In the genomic region with DNA sequence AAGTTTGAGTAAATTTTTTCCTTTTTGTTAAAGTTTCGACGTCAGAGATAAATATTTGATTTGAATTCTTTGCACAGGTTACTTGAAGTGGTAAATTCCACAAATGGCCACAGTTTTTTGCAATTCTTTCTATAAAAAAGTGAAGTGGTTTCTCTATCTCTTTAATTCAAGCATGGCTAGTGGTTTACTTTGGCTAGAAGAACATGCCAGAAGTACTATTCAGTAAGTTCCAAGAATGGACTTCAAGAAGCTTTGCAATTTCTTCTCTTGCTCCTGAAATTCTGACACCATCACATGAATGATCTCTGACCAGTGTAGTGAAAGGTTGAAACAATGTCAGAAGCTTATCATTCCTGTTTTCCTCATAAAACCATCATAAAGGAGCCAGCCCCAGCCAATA, we compare ENCODE assay signal across 36 cellular contexts.
"Had no signal": no experiment of that assay in that cellular context is flagged by ENCODE, and none has a peak within 500 bp of the region (broad histone marks: within the 10 kb centered on the region; RNA-seq: fewer than 3 reads in every experiment).

No MANE protein-coding gene starts in this region.

- H3K4me3 Mint-ChIP-seq: activated B cell treated with CpG ODN at 0.5 μM for 24 hours; activated CD4-positive, alpha-beta memory T cell treated with anti-CD3 and anti-CD28 coated beads for 36 hours; activated CD4-positive, alpha-beta T cell treated with anti-CD3 and anti-CD28 coated beads, Interleukin-2, amount 10 ng/mL, durations not matched to agents 24 days and 14 days; activated CD8-positive, alpha-beta T cell treated with anti-CD3 and anti-CD28 coated beads for 36 hours; activated naive CD4-positive, alpha-beta T cell treated with anti-CD3 and anti-CD28 coated beads, Interleukin-2, amount 10 ng/mL, durations not matched to agents 7 days and 5 days; activated naive CD4-positive, alpha-beta T cell treated with anti-CD3 and anti-CD28 coated beads, Interleukin-2, amount 50 U/mL, for 24 hours; activated naive CD8-positive, alpha-beta T cell; activated naive CD8-positive, alpha-beta T cell treated with anti-CD3 and anti-CD28 coated beads, Interleukin-2, amount 10 ng/mL, durations not matched to agents 7 days and 5 days; activated naive CD8-positive, alpha-beta T cell treated with anti-CD3 and anti-CD28 coated beads, Interleukin-2, amount 50 U/mL, for 24 hours; activated T-cell treated with anti-CD3 and anti-CD28 coated beads, Interleukin-2, amount 50 U/mL, for 4 hours; activated T-cell treated with anti-CD3 and anti-CD28 coated beads, Interleukin-2, amount 50 U/mL, for 72 hours; activated T-helper 1 cell treated with anti-CD3 and anti-CD28 coated beads, Interleukin-12 subunit alpha, Interleukin-12 subunit beta, Interleukin-2, Interleukin-4 antibody, amounts not matched to agents 30 ng/mL and 10 ng/mL and 1 ng/mL, durations not matched to agents 14 hours and 24 hours and 36 hours; activated T-helper 17 cell treated with anti-CD3 and anti-CD28 coated beads, Interleukin-2, amount 50 U/mL, for 72 hours; brain; central memory CD8-positive, alpha-beta T cell; T-helper 1 cell treated with Interleukin-12 subunit alpha and Interleukin-12 subunit beta and Interleukin-4 antibody, amounts not matched to agents 30 μg/mL and 1 μg/mL, for 36 hours; T-helper 2 cell treated with Interferon-gamma antibody and Interleukin-4, amounts not matched to agents 5 μg/mL and 100 μg/mL, for 36 hours had no signal

- H3K36me3 ChIP-seq: ascending aorta, cardiac muscle cell had no signal

- H3K4me3 ChIP-seq: ascending aorta, cardiac muscle cell had no signal

- H3K27ac Mint-ChIP-seq: activated B cell treated with CpG ODN at 0.5 μM for 24 hours; activated CD4-positive, alpha-beta memory T cell treated with anti-CD3 and anti-CD28 coated beads for 36 hours; activated CD4-positive, alpha-beta T cell treated with anti-CD3 and anti-CD28 coated beads, Interleukin-2, amount 10 ng/mL, durations not matched to agents 24 days and 14 days; activated CD8-positive, alpha-beta T cell treated with anti-CD3 and anti-CD28 coated beads for 36 hours; activated naive CD4-positive, alpha-beta T cell treated with anti-CD3 and anti-CD28 coated beads, Interleukin-2, amount 10 ng/mL, durations not matched to agents 7 days and 5 days; activated naive CD4-positive, alpha-beta T cell treated with anti-CD3 and anti-CD28 coated beads, Interleukin-2, amount 50 U/mL, for 24 hours; activated naive CD8-positive, alpha-beta T cell; activated naive CD8-positive, alpha-beta T cell treated with anti-CD3 and anti-CD28 coated beads, Interleukin-2, amount 10 ng/mL, durations not matched to agents 7 days and 5 days; activated naive CD8-positive, alpha-beta T cell treated with anti-CD3 and anti-CD28 coated beads, Interleukin-2, amount 50 U/mL, for 24 hours; activated T-cell treated with anti-CD3 and anti-CD28 coated beads, Interleukin-2, amount 50 U/mL, for 72 hours; activated T-helper 1 cell treated with anti-CD3 and anti-CD28 coated beads, Interleukin-12 subunit alpha, Interleukin-12 subunit beta, Interleukin-2, Interleukin-4 antibody, amounts not matched to agents 30 ng/mL and 10 ng/mL and 1 ng/mL, durations not matched to agents 14 hours and 24 hours and 36 hours; activated T-helper 17 cell treated with anti-CD3 and anti-CD28 coated beads, Interleukin-2, amount 50 U/mL, for 72 hours; brain; T-helper 1 cell treated with Interleukin-12 subunit alpha and Interleukin-12 subunit beta and Interleukin-4 antibody, amounts not matched to agents 30 μg/mL and 1 μg/mL, for 36 hours; T-helper 2 cell treated with Interferon-gamma antibody and Interleukin-4, amounts not matched to agents 5 μg/mL and 100 μg/mL, for 36 hours had no signal

- DNase-seq: activated B cell treated with CpG ODN at 0.5 μM for 24 hours; activated CD4-positive, alpha-beta memory T cell treated with anti-CD3 and anti-CD28 coated beads for 36 hours; activated CD4-positive, alpha-beta T cell treated with anti-CD3 and anti-CD28 coated beads for 4 hours; activated CD4-positive, alpha-beta T cell treated with anti-CD3 and anti-CD28 coated beads, Interleukin-2, amount 10 ng/mL, durations not matched to agents 24 days and 14 days; activated CD4-positive, alpha-beta T cell treated with anti-CD3 and anti-CD28 coated beads, Interleukin-2, amount 50 U/mL, for 1 hour; activated CD4-positive, alpha-beta T cell treated with anti-CD3 and anti-CD28 coated beads, Interleukin-2, amount 50 U/mL, for 4 hours; activated CD4-positive, CD25-positive, alpha-beta regulatory T cell treated with anti-CD3 and anti-CD28 coated beads, Interleukin-2, amount 50 U/mL, for 72 hours; activated CD8-positive, alpha-beta memory T cell treated with anti-CD3 and anti-CD28 coated beads, Interleukin-2, amount 50 U/mL, for 4 hours; activated CD8-positive, alpha-beta T cell treated with anti-CD3 and anti-CD28 coated beads for 36 hours; activated effector memory CD4-positive, alpha-beta T cell treated with anti-CD3 and anti-CD28 coated beads, Interleukin-2, amount 50 U/mL, for 16 hours; activated naive CD4-positive, alpha-beta T cell treated with anti-CD3 and anti-CD28 coated beads, Interleukin-2, amount 10 ng/mL, durations not matched to agents 7 days and 5 days; activated naive CD4-positive, alpha-beta T cell treated with Interleukin-2 at 50 U/mL for 16 hours; activated naive CD8-positive, alpha-beta T cell treated with anti-CD3 and anti-CD28 coated beads, Interleukin-2, amount 10 ng/mL, durations not matched to agents 7 days and 5 days; activated naive CD8-positive, alpha-beta T cell treated with anti-CD3 and anti-CD28 coated beads, Interleukin-2, amount 50 U/mL, for 24 hours; activated T-cell treated with anti-CD3 and anti-CD28 coated beads for 4 hours; activated T-cell treated with anti-CD3 and anti-CD28 coated beads, Interleukin-2, amount 50 U/mL, for 1 hour; activated T-cell treated with anti-CD3 and anti-CD28 coated beads, Interleukin-2, amount 50 U/mL, for 4 hours; activated T-cell treated with anti-CD3 and anti-CD28 coated beads, Interleukin-2, amount 50 U/mL, for 72 hours; amygdala; anterior cingulate cortex; caudate nucleus; cerebellar nuclear complex; T-helper 1 cell; T-helper 2 cell; T-helper 9 cell had no signal

- H3K36me3 Mint-ChIP-seq: activated CD4-positive, alpha-beta memory T cell treated with anti-CD3 and anti-CD28 coated beads for 36 hours; activated naive CD4-positive, alpha-beta T cell treated with anti-CD3 and anti-CD28 coated beads, Interleukin-2, amount 10 ng/mL, durations not matched to agents 7 days and 5 days; activated naive CD4-positive, alpha-beta T cell treated with anti-CD3 and anti-CD28 coated beads, Interleukin-2, amount 50 U/mL, for 24 hours; activated naive CD8-positive, alpha-beta T cell; activated naive CD8-positive, alpha-beta T cell treated with anti-CD3 and anti-CD28 coated beads, Interleukin-2, amount 10 ng/mL, durations not matched to agents 7 days and 5 days; brain had no signal

- H3K27me3 Mint-ChIP-seq: activated CD4-positive, alpha-beta T cell treated with anti-CD3 and anti-CD28 coated beads, Interleukin-2, amount 10 ng/mL, durations not matched to agents 24 days and 14 days; activated naive CD4-positive, alpha-beta T cell treated with anti-CD3 and anti-CD28 coated beads, Interleukin-2, amount 10 ng/mL, durations not matched to agents 7 days and 5 days; activated naive CD8-positive, alpha-beta T cell treated with anti-CD3 and anti-CD28 coated beads, Interleukin-2, amount 10 ng/mL, durations not matched to agents 7 days and 5 days; brain had no signal

- H3K9me3 ChIP-seq: ascending aorta had no signal

- H3K27ac ChIP-seq: ascending aorta, cardiac muscle cell, VCaP had no signal

- H3K4me1 ChIP-seq: ascending aorta had no signal

- H3K9me3 Mint-ChIP-seq: activated B cell treated with CpG ODN at 0.5 μM for 24 hours; activated CD4-positive, alpha-beta memory T cell treated with anti-CD3 and anti-CD28 coated beads for 36 hours; activated CD4-positive, alpha-beta T cell treated with anti-CD3 and anti-CD28 coated beads, Interleukin-2, amount 10 ng/mL, durations not matched to agents 24 days and 14 days; activated CD8-positive, alpha-beta T cell treated with anti-CD3 and anti-CD28 coated beads for 36 hours; activated naive CD4-positive, alpha-beta T cell treated with anti-CD3 and anti-CD28 coated beads, Interleukin-2, amount 10 ng/mL, durations not matched to agents 7 days and 5 days; activated naive CD4-positive, alpha-beta T cell treated with anti-CD3 and anti-CD28 coated beads, Interleukin-2, amount 50 U/mL, for 24 hours; activated naive CD8-positive, alpha-beta T cell treated with anti-CD3 and anti-CD28 coated beads, Interleukin-2, amount 10 ng/mL, durations not matched to agents 7 days and 5 days; activated naive CD8-positive, alpha-beta T cell treated with anti-CD3 and anti-CD28 coated beads, Interleukin-2, amount 50 U/mL, for 24 hours; activated T-cell treated with anti-CD3 and anti-CD28 coated beads, Interleukin-2, amount 50 U/mL, for 4 hours; activated T-cell treated with anti-CD3 and anti-CD28 coated beads, Interleukin-2, amount 50 U/mL, for 72 hours; activated T-helper 1 cell treated with anti-CD3 and anti-CD28 coated beads, Interleukin-12 subunit alpha, Interleukin-12 subunit beta, Interleukin-2, Interleukin-4 antibody, amounts not matched to agents 30 ng/mL and 10 ng/mL and 1 ng/mL, durations not matched to agents 14 hours and 24 hours and 36 hours; activated T-helper 17 cell treated with anti-CD3 and anti-CD28 coated beads, Interleukin-2, amount 50 U/mL, for 72 hours; central memory CD8-positive, alpha-beta T cell; T-helper 1 cell treated with Interleukin-12 subunit alpha and Interleukin-12 subunit beta and Interleukin-4 antibody, amounts not matched to agents 30 μg/mL and 1 μg/mL, for 36 hours; T-helper 2 cell treated with Interferon-gamma antibody and Interleukin-4, amounts not matched to agents 5 μg/mL and 100 μg/mL, for 36 hours had no signal

- ATAC-seq: activated CD8-positive, alpha-beta T cell treated with anti-CD3 and anti-CD28 coated beads for 36 hours; activated naive CD8-positive, alpha-beta T cell treated with anti-CD3 and anti-CD28 coated beads, Interleukin-2, amount 50 U/mL, for 24 hours; activated T-cell treated with anti-CD3 and anti-CD28 coated beads, Interleukin-2, amount 50 U/mL, for 4 hours; activated T-cell treated with anti-CD3 and anti-CD28 coated beads, Interleukin-2, amount 50 U/mL, for 72 hours; activated T-helper 17 cell treated with anti-CD3 and anti-CD28 coated beads, Interleukin-2, amount 50 U/mL, for 72 hours had no signal

- H3K27me3 ChIP-seq: ascending aorta, cardiac muscle cell had no signal

- H3K4me1 Mint-ChIP-seq: activated B cell treated with CpG ODN at 0.5 μM for 24 hours; activated CD4-positive, alpha-beta T cell treated with anti-CD3 and anti-CD28 coated beads, Interleukin-2, amount 10 ng/mL, durations not matched to agents 24 days and 14 days; activated naive CD4-positive, alpha-beta T cell treated with anti-CD3 and anti-CD28 coated beads, Interleukin-2, amount 10 ng/mL, durations not matched to agents 7 days and 5 days; activated naive CD4-positive, alpha-beta T cell treated with anti-CD3 and anti-CD28 coated beads, Interleukin-2, amount 50 U/mL, for 24 hours; activated naive CD8-positive, alpha-beta T cell treated with anti-CD3 and anti-CD28 coated beads, Interleukin-2, amount 10 ng/mL, durations not matched to agents 7 days and 5 days; activated naive CD8-positive, alpha-beta T cell treated with anti-CD3 and anti-CD28 coated beads, Interleukin-2, amount 50 U/mL, for 24 hours; activated T-helper 17 cell treated with anti-CD3 and anti-CD28 coated beads, Interleukin-2, amount 50 U/mL, for 72 hours; brain; central memory CD8-positive, alpha-beta T cell had no signal
